1 cellular context compared by ENCODE assay signal in the genomic region with DNA sequence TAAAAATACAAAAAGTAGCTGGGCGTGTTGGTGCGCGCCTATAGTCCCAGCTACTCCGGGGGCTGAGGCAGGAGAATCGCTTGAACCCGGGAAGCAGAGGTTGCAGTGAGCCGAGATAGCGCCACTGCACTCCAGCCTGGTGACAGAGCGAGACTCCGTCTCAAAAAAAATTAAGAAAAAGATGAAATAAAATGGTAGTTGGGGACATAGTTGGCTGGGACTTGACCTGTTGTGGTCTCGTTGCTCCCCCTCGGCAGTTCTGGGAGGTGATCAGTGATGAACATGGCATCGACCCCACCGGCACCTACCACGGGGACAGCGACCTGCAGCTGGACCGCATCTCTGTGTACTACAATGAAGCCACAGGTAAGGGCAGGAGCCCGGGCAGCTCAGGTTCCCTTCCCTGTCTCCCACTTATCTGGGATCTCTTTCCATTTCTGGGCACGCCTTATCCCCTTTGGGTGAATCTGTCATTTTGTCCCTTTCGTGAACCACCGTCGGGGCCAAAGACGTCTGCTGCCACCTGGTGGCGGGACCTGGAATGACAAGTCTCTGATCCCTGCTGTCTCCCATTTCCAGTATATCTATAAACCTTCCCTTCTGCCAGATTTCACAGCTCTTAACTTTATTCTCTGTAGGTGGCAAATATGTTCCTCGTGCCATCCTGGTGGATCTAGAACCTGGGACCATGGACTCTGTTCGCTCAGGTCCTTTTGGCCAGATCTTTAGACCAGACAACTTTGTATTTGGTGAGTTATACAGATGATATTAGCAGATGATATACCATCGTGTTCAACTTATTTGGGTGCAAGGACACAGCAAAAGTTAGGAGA.
TF ChIP-seq lines count a peak whose summit lies in the region.

No MANE protein-coding gene starts in this region.

TF ChIP-seq in HepG2, 621 proteins besides CTCF, POLR2A, EP300 and RAD21 (continued from another document and continues in another):
- TF ChIP-seq, protein P1, sequence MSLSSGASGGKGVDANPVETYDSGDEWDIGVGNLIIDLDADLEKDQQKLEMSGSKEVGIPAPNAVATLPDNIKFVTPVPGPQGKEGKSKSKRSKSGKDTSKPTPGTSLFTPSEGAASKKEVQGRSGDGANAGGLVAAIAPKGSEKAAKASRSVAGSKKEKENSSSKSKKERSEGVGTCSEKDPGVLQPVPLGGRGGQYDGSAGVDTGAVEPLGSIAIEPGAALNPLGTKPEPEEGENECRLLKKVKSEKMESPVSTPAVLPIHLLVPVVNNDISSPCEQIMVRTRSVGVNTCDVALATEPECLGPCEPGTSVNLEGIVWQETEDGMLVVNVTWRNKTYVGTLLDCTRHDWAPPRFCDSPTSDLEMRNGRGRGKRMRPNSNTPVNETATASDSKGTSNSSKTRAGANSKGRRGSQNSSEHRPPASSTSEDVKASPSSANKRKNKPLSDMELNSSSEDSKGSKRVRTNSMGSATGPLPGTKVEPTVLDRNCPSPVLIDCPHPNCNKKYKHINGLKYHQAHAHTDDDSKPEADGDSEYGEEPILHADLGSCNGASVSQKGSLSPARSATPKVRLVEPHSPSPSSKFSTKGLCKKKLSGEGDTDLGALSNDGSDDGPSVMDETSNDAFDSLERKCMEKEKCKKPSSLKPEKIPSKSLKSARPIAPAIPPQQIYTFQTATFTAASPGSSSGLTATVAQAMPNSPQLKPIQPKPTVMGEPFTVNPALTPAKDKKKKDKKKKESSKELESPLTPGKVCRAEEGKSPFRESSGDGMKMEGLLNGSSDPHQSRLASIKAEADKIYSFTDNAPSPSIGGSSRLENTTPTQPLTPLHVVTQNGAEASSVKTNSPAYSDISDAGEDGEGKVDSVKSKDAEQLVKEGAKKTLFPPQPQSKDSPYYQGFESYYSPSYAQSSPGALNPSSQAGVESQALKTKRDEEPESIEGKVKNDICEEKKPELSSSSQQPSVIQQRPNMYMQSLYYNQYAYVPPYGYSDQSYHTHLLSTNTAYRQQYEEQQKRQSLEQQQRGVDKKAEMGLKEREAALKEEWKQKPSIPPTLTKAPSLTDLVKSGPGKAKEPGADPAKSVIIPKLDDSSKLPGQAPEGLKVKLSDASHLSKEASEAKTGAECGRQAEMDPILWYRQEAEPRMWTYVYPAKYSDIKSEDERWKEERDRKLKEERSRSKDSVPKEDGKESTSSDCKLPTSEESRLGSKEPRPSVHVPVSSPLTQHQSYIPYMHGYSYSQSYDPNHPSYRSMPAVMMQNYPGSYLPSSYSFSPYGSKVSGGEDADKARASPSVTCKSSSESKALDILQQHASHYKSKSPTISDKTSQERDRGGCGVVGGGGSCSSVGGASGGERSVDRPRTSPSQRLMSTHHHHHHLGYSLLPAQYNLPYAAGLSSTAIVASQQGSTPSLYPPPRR (CRISPR knock-in tag; IDR thresholded peaks at IDR 0.05; ENCODE audit: borderline replicate concordance), result no peak
- no peak for TF ChIP-seq ZNF225 (CRISPR knock-in tag; IDR thresholded peaks at IDR 0.05)
- no peak for TF ChIP-seq ZNF256 (CRISPR knock-in tag; conservative IDR thresholded peaks at IDR 0.05)
- no peak for TF ChIP-seq HNRNPK (IDR thresholded peaks at IDR 0.05; ENCODE audit: low read depth, low read length, poor library complexity, severe bottlenecking)
- no peak for TF ChIP-seq SMARCE1 (IDR thresholded peaks at IDR 0.05; ENCODE audit: borderline replicate concordance)
- no peak for TF ChIP-seq MYNN (CRISPR knock-in tag; IDR thresholded peaks at IDR 0.05; ENCODE audit: low read depth)
- TF ChIP-seq, protein P2, sequence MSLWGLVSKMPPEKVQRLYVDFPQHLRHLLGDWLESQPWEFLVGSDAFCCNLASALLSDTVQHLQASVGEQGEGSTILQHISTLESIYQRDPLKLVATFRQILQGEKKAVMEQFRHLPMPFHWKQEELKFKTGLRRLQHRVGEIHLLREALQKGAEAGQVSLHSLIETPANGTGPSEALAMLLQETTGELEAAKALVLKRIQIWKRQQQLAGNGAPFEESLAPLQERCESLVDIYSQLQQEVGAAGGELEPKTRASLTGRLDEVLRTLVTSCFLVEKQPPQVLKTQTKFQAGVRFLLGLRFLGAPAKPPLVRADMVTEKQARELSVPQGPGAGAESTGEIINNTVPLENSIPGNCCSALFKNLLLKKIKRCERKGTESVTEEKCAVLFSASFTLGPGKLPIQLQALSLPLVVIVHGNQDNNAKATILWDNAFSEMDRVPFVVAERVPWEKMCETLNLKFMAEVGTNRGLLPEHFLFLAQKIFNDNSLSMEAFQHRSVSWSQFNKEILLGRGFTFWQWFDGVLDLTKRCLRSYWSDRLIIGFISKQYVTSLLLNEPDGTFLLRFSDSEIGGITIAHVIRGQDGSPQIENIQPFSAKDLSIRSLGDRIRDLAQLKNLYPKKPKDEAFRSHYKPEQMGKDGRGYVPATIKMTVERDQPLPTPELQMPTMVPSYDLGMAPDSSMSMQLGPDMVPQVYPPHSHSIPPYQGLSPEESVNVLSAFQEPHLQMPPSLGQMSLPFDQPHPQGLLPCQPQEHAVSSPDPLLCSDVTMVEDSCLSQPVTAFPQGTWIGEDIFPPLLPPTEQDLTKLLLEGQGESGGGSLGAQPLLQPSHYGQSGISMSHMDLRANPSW (CRISPR knock-in tag; IDR thresholded peaks at IDR 0.05; ENCODE audit: borderline replicate concordance), result no peak
- TF ChIP-seq AKAP8 (CRISPR knock-in tag; IDR thresholded peaks at IDR 0.05), result peak; percentile 51; the same call in 1 of the 2 replicates
- TF ChIP-seq PRPF4 (IDR thresholded peaks at IDR 0.05; ENCODE audit: low read depth, low read length, poor library complexity, severe bottlenecking), result no peak
- no peak for TF ChIP-seq ZNF558 (CRISPR knock-in tag; IDR thresholded peaks at IDR 0.05; ENCODE audit: borderline replicate concordance)
- TF ChIP-seq, protein P3, sequence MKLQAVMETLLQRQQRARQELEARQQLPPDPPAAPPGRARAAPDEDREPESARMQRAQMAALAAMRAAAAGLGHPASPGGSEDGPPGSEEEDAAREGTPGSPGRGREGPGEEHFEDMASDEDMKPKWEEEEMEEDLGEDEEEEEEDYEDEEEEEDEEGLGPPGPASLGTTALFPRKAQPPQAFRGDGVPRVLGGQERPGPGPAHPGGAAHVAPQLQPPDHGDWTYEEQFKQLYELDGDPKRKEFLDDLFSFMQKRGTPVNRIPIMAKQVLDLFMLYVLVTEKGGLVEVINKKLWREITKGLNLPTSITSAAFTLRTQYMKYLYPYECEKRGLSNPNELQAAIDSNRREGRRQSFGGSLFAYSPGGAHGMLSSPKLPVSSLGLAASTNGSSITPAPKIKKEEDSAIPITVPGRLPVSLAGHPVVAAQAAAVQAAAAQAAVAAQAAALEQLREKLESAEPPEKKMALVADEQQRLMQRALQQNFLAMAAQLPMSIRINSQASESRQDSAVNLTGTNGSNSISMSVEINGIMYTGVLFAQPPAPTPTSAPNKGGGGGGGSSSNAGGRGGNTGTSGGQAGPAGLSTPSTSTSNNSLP (IDR thresholded peaks at IDR 0.05; ENCODE audit: low read depth, low read length), result no peak
- no peak for TF ChIP-seq ATF1 (CRISPR knock-in tag; IDR thresholded peaks at IDR 0.05)
- TF ChIP-seq TCF7L2 (IDR thresholded peaks at IDR 0.05; ENCODE audit: low read depth, low read length), result no peak
- no peak for TF ChIP-seq YEATS4 (CRISPR knock-in tag; IDR thresholded peaks at IDR 0.05; ENCODE audit: borderline replicate concordance)
- TF ChIP-seq, protein P4, sequence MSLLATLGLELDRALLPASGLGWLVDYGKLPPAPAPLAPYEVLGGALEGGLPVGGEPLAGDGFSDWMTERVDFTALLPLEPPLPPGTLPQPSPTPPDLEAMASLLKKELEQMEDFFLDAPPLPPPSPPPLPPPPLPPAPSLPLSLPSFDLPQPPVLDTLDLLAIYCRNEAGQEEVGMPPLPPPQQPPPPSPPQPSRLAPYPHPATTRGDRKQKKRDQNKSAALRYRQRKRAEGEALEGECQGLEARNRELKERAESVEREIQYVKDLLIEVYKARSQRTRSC (CRISPR knock-in tag; IDR thresholded peaks at IDR 0.05; ENCODE audit: low read depth), result no peak
- TF ChIP-seq, protein P5, sequence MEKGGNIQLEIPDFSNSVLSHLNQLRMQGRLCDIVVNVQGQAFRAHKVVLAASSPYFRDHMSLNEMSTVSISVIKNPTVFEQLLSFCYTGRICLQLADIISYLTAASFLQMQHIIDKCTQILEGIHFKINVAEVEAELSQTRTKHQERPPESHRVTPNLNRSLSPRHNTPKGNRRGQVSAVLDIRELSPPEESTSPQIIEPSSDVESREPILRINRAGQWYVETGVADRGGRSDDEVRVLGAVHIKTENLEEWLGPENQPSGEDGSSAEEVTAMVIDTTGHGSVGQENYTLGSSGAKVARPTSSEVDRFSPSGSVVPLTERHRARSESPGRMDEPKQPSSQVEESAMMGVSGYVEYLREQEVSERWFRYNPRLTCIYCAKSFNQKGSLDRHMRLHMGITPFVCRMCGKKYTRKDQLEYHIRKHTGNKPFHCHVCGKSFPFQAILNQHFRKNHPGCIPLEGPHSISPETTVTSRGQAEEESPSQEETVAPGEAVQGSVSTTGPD (CRISPR knock-in tag; IDR thresholded peaks at IDR 0.05), result no peak
- TF ChIP-seq, protein P6, sequence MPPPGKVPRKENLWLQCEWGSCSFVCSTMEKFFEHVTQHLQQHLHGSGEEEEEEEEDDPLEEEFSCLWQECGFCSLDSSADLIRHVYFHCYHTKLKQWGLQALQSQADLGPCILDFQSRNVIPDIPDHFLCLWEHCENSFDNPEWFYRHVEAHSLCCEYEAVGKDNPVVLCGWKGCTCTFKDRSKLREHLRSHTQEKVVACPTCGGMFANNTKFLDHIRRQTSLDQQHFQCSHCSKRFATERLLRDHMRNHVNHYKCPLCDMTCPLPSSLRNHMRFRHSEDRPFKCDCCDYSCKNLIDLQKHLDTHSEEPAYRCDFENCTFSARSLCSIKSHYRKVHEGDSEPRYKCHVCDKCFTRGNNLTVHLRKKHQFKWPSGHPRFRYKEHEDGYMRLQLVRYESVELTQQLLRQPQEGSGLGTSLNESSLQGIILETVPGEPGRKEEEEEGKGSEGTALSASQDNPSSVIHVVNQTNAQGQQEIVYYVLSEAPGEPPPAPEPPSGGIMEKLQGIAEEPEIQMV (CRISPR knock-in tag; IDR thresholded peaks at IDR 0.05; ENCODE audit: low read depth), result 0 out of 2 replicates have a peak, but pooled peaks have one; percentile 66
- TF ChIP-seq SNAPC2 (CRISPR knock-in tag; IDR thresholded peaks at IDR 0.05), result no peak
- peak; percentile 61; the same call in 1 of the 2 replicates for TF ChIP-seq SALL1 (CRISPR knock-in tag; IDR thresholded peaks at IDR 0.05)
- peak; percentile 40; the same call in 1 of the 2 replicates for TF ChIP-seq TBX2 (CRISPR knock-in tag; IDR thresholded peaks at IDR 0.05; ENCODE audit: borderline replicate concordance)
- no peak for TF ChIP-seq ZNF296 (CRISPR knock-in tag; conservative IDR thresholded peaks at IDR 0.05)
- TF ChIP-seq FOXK1 (CRISPR knock-in tag; IDR thresholded peaks at IDR 0.05; ENCODE audit: borderline replicate concordance, low read depth), result no peak
- TF ChIP-seq ISL2 (CRISPR knock-in tag; IDR thresholded peaks at IDR 0.05), result no peak
- TF ChIP-seq TRIM24 (CRISPR knock-in tag; IDR thresholded peaks at IDR 0.05), result no peak
- TF ChIP-seq, protein P7, sequence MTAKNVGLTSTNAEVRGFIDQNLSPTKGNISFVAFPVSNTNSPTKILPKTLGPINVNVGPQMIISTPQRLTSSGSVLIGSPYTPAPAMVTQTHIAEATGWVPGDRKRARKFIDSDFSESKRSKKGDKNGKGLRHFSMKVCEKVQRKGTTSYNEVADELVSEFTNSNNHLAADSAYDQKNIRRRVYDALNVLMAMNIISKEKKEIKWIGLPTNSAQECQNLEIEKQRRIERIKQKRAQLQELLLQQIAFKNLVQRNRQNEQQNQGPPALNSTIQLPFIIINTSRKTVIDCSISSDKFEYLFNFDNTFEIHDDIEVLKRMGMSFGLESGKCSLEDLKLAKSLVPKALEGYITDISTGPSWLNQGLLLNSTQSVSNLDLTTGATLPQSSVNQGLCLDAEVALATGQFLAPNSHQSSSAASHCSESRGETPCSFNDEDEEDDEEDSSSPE (CRISPR knock-in tag; IDR thresholded peaks at IDR 0.05), result no peak
- no peak for TF ChIP-seq ONECUT2 (CRISPR knock-in tag; IDR thresholded peaks at IDR 0.05)
- TF ChIP-seq, protein P8, sequence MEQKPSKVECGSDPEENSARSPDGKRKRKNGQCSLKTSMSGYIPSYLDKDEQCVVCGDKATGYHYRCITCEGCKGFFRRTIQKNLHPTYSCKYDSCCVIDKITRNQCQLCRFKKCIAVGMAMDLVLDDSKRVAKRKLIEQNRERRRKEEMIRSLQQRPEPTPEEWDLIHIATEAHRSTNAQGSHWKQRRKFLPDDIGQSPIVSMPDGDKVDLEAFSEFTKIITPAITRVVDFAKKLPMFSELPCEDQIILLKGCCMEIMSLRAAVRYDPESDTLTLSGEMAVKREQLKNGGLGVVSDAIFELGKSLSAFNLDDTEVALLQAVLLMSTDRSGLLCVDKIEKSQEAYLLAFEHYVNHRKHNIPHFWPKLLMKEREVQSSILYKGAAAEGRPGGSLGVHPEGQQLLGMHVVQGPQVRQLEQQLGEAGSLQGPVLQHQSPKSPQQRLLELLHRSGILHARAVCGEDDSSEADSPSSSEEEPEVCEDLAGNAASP (CRISPR knock-in tag; IDR thresholded peaks at IDR 0.05; ENCODE audit: borderline replicate concordance), result 0 out of 2 replicates have a peak, but pooled peaks have one; percentile 27
- TF ChIP-seq ZC3H13 (CRISPR knock-in tag; IDR thresholded peaks at IDR 0.05), result no peak
- no peak for TF ChIP-seq HNRNPUL1 (IDR thresholded peaks at IDR 0.05; ENCODE audit: low read depth, low read length)
- TF ChIP-seq ZNF33B (CRISPR knock-in tag; IDR thresholded peaks at IDR 0.05), result no peak
- TF ChIP-seq ZNF350 (CRISPR knock-in tag; IDR thresholded peaks at IDR 0.05; ENCODE audit: borderline replicate concordance, low read depth), result no peak; the same call in 1 of the 2 replicates
- TF ChIP-seq ZKSCAN1 (IDR thresholded peaks at IDR 0.05; ENCODE audit: low read length), result no peak
- TF ChIP-seq PHF20 (CRISPR knock-in tag; IDR thresholded peaks at IDR 0.05), result no peak
- peak; percentile 31; the same call in 1 of the 2 replicates for TF ChIP-seq ZNF607 (CRISPR knock-in tag; IDR thresholded peaks at IDR 0.05; ENCODE audit: borderline replicate concordance)
- TF ChIP-seq, protein P9, sequence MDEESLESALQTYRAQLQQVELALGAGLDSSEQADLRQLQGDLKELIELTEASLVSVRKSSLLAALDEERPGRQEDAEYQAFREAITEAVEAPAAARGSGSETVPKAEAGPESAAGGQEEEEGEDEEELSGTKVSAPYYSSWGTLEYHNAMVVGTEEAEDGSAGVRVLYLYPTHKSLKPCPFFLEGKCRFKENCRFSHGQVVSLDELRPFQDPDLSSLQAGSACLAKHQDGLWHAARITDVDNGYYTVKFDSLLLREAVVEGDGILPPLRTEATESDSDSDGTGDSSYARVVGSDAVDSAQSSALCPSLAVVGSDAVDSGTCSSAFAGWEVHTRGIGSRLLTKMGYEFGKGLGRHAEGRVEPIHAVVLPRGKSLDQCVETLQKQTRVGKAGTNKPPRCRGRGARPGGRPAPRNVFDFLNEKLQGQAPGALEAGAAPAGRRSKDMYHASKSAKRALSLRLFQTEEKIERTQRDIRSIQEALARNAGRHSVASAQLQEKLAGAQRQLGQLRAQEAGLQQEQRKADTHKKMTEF (CRISPR knock-in tag; IDR thresholded peaks at IDR 0.05), result 0 out of 2 replicates have a peak, but pooled peaks have one; percentile 38
- TF ChIP-seq NFKB2 (CRISPR knock-in tag; IDR thresholded peaks at IDR 0.05; ENCODE audit: borderline replicate concordance), result no peak
- TF ChIP-seq, protein P10, sequence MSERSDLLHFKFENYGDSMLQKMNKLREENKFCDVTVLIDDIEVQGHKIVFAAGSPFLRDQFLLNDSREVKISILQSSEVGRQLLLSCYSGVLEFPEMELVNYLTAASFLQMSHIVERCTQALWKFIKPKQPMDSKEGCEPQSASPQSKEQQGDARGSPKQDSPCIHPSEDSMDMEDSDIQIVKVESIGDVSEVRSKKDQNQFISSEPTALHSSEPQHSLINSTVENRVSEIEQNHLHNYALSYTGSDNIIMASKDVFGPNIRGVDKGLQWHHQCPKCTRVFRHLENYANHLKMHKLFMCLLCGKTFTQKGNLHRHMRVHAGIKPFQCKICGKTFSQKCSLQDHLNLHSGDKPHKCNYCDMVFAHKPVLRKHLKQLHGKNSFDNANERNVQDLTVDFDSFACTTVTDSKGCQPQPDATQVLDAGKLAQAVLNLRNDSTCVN (CRISPR knock-in tag; IDR thresholded peaks at IDR 0.05; ENCODE audit: borderline replicate concordance), result 0 out of 2 replicates have a peak, but pooled peaks have one; percentile 41
- no peak for TF ChIP-seq ZNF282 (IDR thresholded peaks at IDR 0.05; ENCODE audit: partially characterized antibody)
